In genomic region chr10:33290286-33291052, GRCh38 we compare ENCODE assay signal across 1 cellular context.
TF ChIP-seq lines count a peak whose summit lies in the region.

No MANE protein-coding gene starts in this region.

TF ChIP-seq in IMR-90, 13 proteins besides CTCF, POLR2A, EP300 and RAD21 (continued from another document):
- no peak for TF ChIP-seq SMC3 (IDR thresholded peaks at IDR 0.05; ENCODE audit: low read depth, low read length)
TF ChIP-seq in IMR-90: peak in this region for 0.
